Comparison of ENCODE assay signal across 10 cellular contexts in the genomic region with DNA sequence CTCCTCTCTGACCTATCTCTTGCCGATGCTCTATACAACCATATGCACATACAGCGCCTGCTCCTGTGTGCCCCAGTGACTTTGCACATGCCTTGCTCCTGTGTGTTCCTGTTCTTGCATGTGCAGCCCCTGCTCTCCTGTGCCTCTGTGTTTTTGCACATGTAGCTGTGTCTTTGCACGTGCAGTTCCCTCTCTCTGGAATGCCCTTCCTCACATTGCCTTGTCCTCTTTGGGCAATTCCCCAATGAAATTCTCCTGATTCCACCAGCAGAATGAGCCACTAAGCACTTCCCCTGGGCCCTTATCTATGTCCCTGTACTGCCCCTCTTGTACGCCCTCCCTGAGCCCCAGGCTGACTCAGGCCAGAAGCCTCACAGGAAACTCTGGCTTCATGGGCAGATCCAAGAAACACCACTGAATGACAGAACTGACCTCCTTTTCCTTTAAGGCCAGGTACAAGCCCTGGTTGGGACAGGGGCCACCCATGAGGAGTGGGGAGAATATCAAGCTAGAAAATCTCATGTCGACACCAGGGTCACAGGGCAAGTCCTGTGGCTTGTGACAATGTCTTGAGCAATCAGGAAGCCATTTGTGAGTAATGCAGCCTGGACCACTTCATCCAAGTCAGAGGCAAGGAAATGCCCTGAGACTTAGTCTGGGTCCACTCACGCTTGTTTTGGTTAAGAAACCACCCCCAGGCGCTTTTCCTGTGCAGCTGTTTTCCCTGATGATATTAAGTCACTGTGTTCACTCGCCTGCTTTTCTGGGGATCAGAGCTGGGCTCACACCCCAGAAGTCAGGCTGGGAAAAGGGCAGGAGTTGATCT.
DNase-seq lines count a peak whose midpoint lies in the region; ATAC-seq and TF ChIP-seq lines count a peak whose summit lies in the region.
"Had no signal": no experiment of that assay in that cellular context is flagged by ENCODE, and none has a peak within 500 bp of the region (broad histone marks: within the 10 kb centered on the region; RNA-seq: fewer than 3 reads in every experiment).

No MANE protein-coding gene starts in this region.

- H3K4me1 ChIP-seq in RWPE2 (ENCODE audit: insufficient read depth, poor library complexity, severe bottlenecking) = peaks cover 8% of the 10 kb centered on the region

- no peaks in the 10 kb centered on the region for H3K27me3 ChIP-seq in RWPE2 (ENCODE audit: insufficient read depth, poor library complexity, severe bottlenecking)

- H3K4me3 Mint-ChIP-seq in nephron progenitor cell = no peak overlapping the region
- H3K4me3 Mint-ChIP-seq: mesothelial cell of epicardium had no signal

- no peak for TF ChIP-seq CTCF in RWPE2 (IDR thresholded peaks at IDR 0.05; ENCODE audit: poor library complexity, severe bottlenecking)
- no peak for TF ChIP-seq CTCF in nephron progenitor cell (IDR thresholded peaks at IDR 0.05)

- peak; percentile 28 for DNase-seq in ELF-1 (ENCODE audit: low read depth, low spot score)
- no peak for DNase-seq in RWPE2 (ENCODE audit: low spot score)
- peak; percentile 92 for DNase-seq in fibroblast of peridontal ligament (ENCODE audit: extremely low read depth)
- peak; percentile 55 for DNase-seq in pons (ENCODE audit: low spot score)
- DNase-seq in nephron progenitor cell = no peak
- no peak for DNase-seq in DMS153 (lab: John Stamatoyannopoulos, UW)

- H3K27ac Mint-ChIP-seq in nephron progenitor cell = no peak overlapping the region
- H3K27ac Mint-ChIP-seq: mesothelial cell of epicardium had no signal

- H3K9me3 Mint-ChIP-seq in nephron progenitor cell = no peaks in the 10 kb centered on the region
- H3K9me3 Mint-ChIP-seq: mesothelial cell of epicardium had no signal

- H3K4me1 Mint-ChIP-seq in nephron progenitor cell = peaks cover 4% of the 10 kb centered on the region

- H3K9me3 ChIP-seq in RWPE2 (ENCODE audit: severe bottlenecking) = no peaks in the 10 kb centered on the region

- H3K27me3 Mint-ChIP-seq in nephron progenitor cell (ENCODE audit: low read depth, poor library complexity) = peaks cover 68% of the 10 kb centered on the region

- ATAC-seq in RWPE2 (ENCODE audit: low read depth) (peak; percentile 64), HG03095 (IDR thresholded peaks at IDR 0.05; ENCODE audit: unreplicated experiment) (no peak), HG03378 (IDR thresholded peaks at IDR 0.05; ENCODE audit: unreplicated experiment) (no peak)

- no peak overlapping the region for H3K4me3 ChIP-seq in RWPE2 (ENCODE audit: severe bottlenecking)

- H3K27ac ChIP-seq in RWPE2 (ENCODE audit: poor library complexity, severe bottlenecking) = peak overlapping the region; percentile 16
- H3K27ac ChIP-seq: KMS-11 had no signal

- no peaks in the 10 kb centered on the region for H3K36me3 Mint-ChIP-seq in nephron progenitor cell (ENCODE audit: low read depth)
- H3K36me3 Mint-ChIP-seq: mesothelial cell of epicardium had no signal

- H3K36me3 ChIP-seq in RWPE2 (ENCODE audit: low read depth) = no peaks in the 10 kb centered on the region

Comparison
In these comparisons a context has a peak if more than half of its experiments do, and no peak if none do; other contexts are left out.
1. DNase-seq: peak in ELF-1 (single experiment), fibroblast of peridontal ligament (single experiment) and pons (single experiment); none in RWPE2 (single experiment), nephron progenitor cell (single experiment) and DMS153 (single experiment).